Comparison of ENCODE assay signal across 10 cellular contexts in the genomic region with DNA sequence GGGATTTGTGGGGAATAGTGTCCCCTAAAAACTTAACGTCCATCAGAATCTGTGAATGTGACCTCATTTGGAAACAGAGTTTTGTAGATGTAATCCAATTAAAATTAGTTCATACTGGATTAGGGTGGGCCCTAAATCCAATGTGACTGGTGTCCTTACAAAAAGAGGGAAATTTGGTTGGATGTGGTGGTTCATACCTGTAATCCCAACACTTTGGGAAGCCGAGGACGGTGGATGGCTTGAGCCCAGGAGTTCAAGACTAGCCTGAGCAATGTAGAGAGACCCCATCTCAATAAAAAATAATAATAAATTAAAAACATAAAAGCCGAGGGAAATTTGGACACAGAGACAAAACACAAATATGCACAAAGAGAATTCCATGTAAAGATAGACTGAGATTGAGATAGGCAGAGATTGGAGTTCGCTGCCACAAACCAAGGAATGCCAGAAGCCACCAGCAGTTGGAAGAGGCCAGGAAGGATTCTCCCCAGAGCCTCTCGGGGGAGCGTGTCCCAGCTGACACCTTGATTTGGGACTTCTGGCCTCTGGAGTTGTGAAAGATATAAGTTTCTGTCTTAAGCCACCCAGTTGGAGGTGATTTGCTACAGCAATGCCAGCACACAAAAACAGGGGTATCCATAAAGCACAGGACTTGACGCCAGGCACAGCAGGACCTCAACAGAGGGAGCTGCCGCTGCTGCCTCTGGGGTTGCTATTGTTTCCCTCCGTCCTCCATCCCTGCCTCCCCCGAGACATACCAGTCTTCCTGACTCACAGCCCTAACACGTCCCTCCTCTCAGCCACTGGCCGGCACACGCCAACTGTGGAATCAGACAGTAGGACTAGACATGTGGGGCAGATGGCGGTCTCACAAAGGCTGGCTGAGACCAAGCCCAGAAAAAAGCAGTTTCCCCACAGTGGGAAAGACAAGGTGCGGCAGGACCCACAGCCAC.
A peak's percentile ranks its signal among the peaks of the same experiment; 100 is the strongest.
DNase-seq lines count a peak whose midpoint lies in the region; ATAC-seq, FAIRE-seq and TF ChIP-seq lines count a peak whose summit lies in the region.
"Had no signal": no experiment of that assay in that cellular context is flagged by ENCODE, and none has a peak within 500 bp of the region (broad histone marks: within the 10 kb centered on the region; RNA-seq: fewer than 3 reads in every experiment).

No MANE protein-coding gene starts in this region.

- peak overlapping the region; percentile 93 for H2BK120ac ChIP-seq in H1 (replicated peaks; ENCODE audit: low read depth, low read length)

- H4K8ac ChIP-seq in H1 (ENCODE audit: extremely low read depth, insufficient read depth, low read length): peak overlapping the region; percentile 84; the same call in 1 of the 2 replicates

- H2BK5ac ChIP-seq in H1 (ENCODE audit: low read depth, low read length): peak overlapping the region; percentile 69; the same call in 1 of the 2 replicates

- H3K36me3 ChIP-seq in H1 (ENCODE audit: control insufficient read depth in 2 of 4, insufficient read depth in 4 of 4, low read length in 3 of 4) (no peaks in the 10 kb centered on the region), lower lobe of right lung (no peaks in the 10 kb centered on the region)

- peak overlapping the region; percentile 95 for H2BK12ac ChIP-seq in H1 (ENCODE audit: low read depth, low read length)

- CTCF ChIA-PET in H1 (lab: Charles Lee; ENCODE audit: partially characterized antibody): interaction anchor here (0.6 to 7.9 kb wide), 13 partner anchors 12 to 164 kb away, joined by 3 to 90 read pairs (median 4); a partner anchor contains a TSS

- peak; percentile 95 for DNase-seq in LHCN-M2 (ENCODE audit: low read depth)
- no peak for DNase-seq in H1 (ENCODE audit: low read depth in 1 of 2, low spot score in 2 of 2)
- DNase-seq in lower lobe of right lung: no peak
- no peak for DNase-seq in type B pancreatic cell (ENCODE audit: extremely low spot score, unreplicated experiment)
- DNase-seq in 8988T: no peak
- DNase-seq in CD14-positive monocyte (ENCODE audit: low spot score): no peak
- DNase-seq: naive B cell, NCI-H1436 treated with DMSO at 0.1 percent for 48 hours had no signal

- H3K36me3 Mint-ChIP-seq in type B pancreatic cell (no peaks in the 10 kb centered on the region), CD14-positive monocyte (no peaks in the 10 kb centered on the region)
- H3K36me3 Mint-ChIP-seq: naive B cell had no signal

- TF ChIP-seq EP300 in H1 (IDR thresholded peaks at IDR 0.05; ENCODE audit: borderline replicate concordance in 1 of 2, low read depth in 2 of 2, low read length in 2 of 2): no peak

- ATAC-seq in lower lobe of right lung: peak; percentile 24 to 27
- no peak for ATAC-seq in HG03095 (IDR thresholded peaks at IDR 0.05; ENCODE audit: unreplicated experiment)
- no peak for ATAC-seq in GM21529 (IDR thresholded peaks at IDR 0.05; ENCODE audit: unreplicated experiment)

- H2AK5ac ChIP-seq in H1 (ENCODE audit: low read depth, low read length): peak overlapping the region; percentile 24; the same call in 1 of the 2 replicates

- no peak overlapping the region for H3K14ac ChIP-seq in H1 (ENCODE audit: insufficient read length)

- peak overlapping the region; percentile 64 for H4K91ac ChIP-seq in H1 (replicated peaks; ENCODE audit: insufficient read length, low read length)

- H3K79me1 ChIP-seq in H1 (ENCODE audit: low read depth, low read length): no peaks in the 10 kb centered on the region

- H3K27me3 Mint-ChIP-seq in type B pancreatic cell: no peaks in the 10 kb centered on the region
- peaks cover 0 to 5% (median 2%) of the 10 kb centered on the region in 3 donors for H3K27me3 Mint-ChIP-seq in CD14-positive monocyte (ENCODE audit: low read depth in 3 of 3)

- FAIRE-seq in H1 (lab: Jason Lieb, UNC): no peak

- H2BK20ac ChIP-seq in H1 (ENCODE audit: low read length): peak overlapping the region; percentile 83

- no peaks in the 10 kb centered on the region for H3K27me3 ChIP-seq in H1 (replicated peaks in 1 of 4; ENCODE audit: control insufficient read depth in 3 of 4, extremely low read depth in 1 of 4, insufficient read depth in 3 of 4, low read length in 3 of 4)
- no peaks in the 10 kb centered on the region for H3K27me3 ChIP-seq in lower lobe of right lung (ENCODE audit: low read depth)

- H3K18ac ChIP-seq in H1 (ENCODE audit: extremely low read depth, low read length): peak overlapping the region; percentile 62

- no peak overlapping the region for H3K9ac ChIP-seq in H1 (replicated peaks in 1 of 4; ENCODE audit: extremely low read depth in 1 of 4, low read depth in 3 of 4, low read length in 3 of 4)

- TF ChIP-seq POLR2A in H1 (IDR thresholded peaks at IDR 0.05; ENCODE audit: control extremely low read depth in 1 of 2, low read depth in 2 of 2, low read length in 2 of 2): no peak

- peak overlapping the region in 1 of 2 experiments; percentile 19; a peak in 1 of 4 replicates for H3K4me2 ChIP-seq in H1 (ENCODE audit: insufficient read depth in 1 of 2, low read depth in 2 of 2, low read length in 2 of 2)

- H3K4me1 Mint-ChIP-seq in type B pancreatic cell (ENCODE audit: unreplicated experiment) (peaks cover 52% of the 10 kb centered on the region), CD14-positive monocyte (peaks cover 7% of the 10 kb centered on the region)
- H3K4me1 Mint-ChIP-seq: naive B cell had no signal

- H3K9me3 Mint-ChIP-seq in type B pancreatic cell (no peaks in the 10 kb centered on the region), CD14-positive monocyte (no peaks in the 10 kb centered on the region)
- H3K9me3 Mint-ChIP-seq: naive B cell had no signal

- H3K23me2 ChIP-seq in H1 (ENCODE audit: low read depth, low read length): 0 out of 2 replicates have a peak, but pooled peaks cover 2% of the 10 kb centered on the region

- no peaks in the 10 kb centered on the region for H4K20me1 ChIP-seq in H1 (replicated peaks in 1 of 2; ENCODE audit: control insufficient read depth in 1 of 2, insufficient read depth in 2 of 2, low read length in 2 of 2)

- TF ChIP-seq CTCF in H1 (IDR thresholded peaks at IDR 0.05; ENCODE audit: control extremely low read depth in 1 of 3, insufficient read depth in 1 of 3, low read depth in 1 of 3, low read length in 3 of 3) (no peak), lower lobe of right lung (IDR thresholded peaks at IDR 0.05) (no peak), type B pancreatic cell (conservative IDR thresholded peaks at IDR 0.05) (no peak), CD14-positive monocyte (IDR thresholded peaks at IDR 0.05) (no peak)

- no peak for TF ChIP-seq RAD21 in H1 (IDR thresholded peaks at IDR 0.05 in 1 of 2, conservative IDR thresholded peaks at IDR 0.05 in 1 of 2; ENCODE audit: low read depth in 2 of 2, low read length in 2 of 2)

- H3K4me3 Mint-ChIP-seq in type B pancreatic cell: no peak overlapping the region
- no peak overlapping the region for H3K4me3 Mint-ChIP-seq in CD14-positive monocyte
- H3K4me3 Mint-ChIP-seq: naive B cell had no signal

- H3K4me1 ChIP-seq in H1 (replicated peaks in 1 of 4; ENCODE audit: control insufficient read depth in 3 of 4, insufficient read depth in 4 of 4, low read length in 3 of 4): peaks cover 0 to 13% (median 4%) of the 10 kb centered on the region in 4 experiments; a peak in 6 of 7 replicates
- peaks cover 53% of the 10 kb centered on the region for H3K4me1 ChIP-seq in lower lobe of right lung

- H3K27ac ChIP-seq in H1 (ENCODE audit: low read depth, low read length) (no peak overlapping the region), lower lobe of right lung (peak overlapping the region; percentile 82)

- H3K27ac Mint-ChIP-seq in type B pancreatic cell (peak overlapping the region; percentile 90), CD14-positive monocyte (no peak overlapping the region)

- no peaks in the 10 kb centered on the region for H3K79me2 ChIP-seq in H1 (ENCODE audit: control insufficient read depth in 1 of 2, insufficient read depth in 2 of 2, low read length in 2 of 2)

- H4K5ac ChIP-seq in H1 (ENCODE audit: insufficient read length, low read depth, low read length): peak overlapping the region; percentile 21

- WGBS in H1 (ENCODE audit: extremely low coverage in 1 of 2, insufficient coverage in 1 of 2, insufficient read length in 1 of 2, insufficient replicate concordance in 2 of 2, low coverage in 1 of 2, low lambda C conversion rate in 2 of 2, missing lambda C conversion rate in 1 of 2), 2 experiments: 76% methylated on average over 16 of the region's 16 CpGs; no CpG with 5 or more reads in 1 of the 2 experiments

- no peaks in the 10 kb centered on the region for H3K9me3 ChIP-seq in H1 (ENCODE audit: insufficient read depth in 2 of 2, low read depth in 1 of 2, low read length in 1 of 2)
- H3K9me3 ChIP-seq in lower lobe of right lung: no peaks in the 10 kb centered on the region

- intact Hi-C loops in lower lobe of right lung (cut with DNase I) (no loop called here), CD14-positive monocyte (cut with micrococcal nuclease) (no loop called here)

- H3K4me3 ChIP-seq in H1 (ENCODE audit: extremely low read depth in 1 of 4, insufficient read depth in 2 of 4, low read depth in 3 of 4, low read length in 4 of 4) (no peak overlapping the region), lower lobe of right lung (no peak overlapping the region)

- peak overlapping the region; percentile 48 for H3K56ac ChIP-seq in H1 (replicated peaks; ENCODE audit: insufficient read length, low read depth, low read length)

- no peak overlapping the region for H3K23ac ChIP-seq in H1 (ENCODE audit: insufficient read length)

- peak overlapping the region; percentile 90 for H2BK15ac ChIP-seq in H1 (ENCODE audit: low read length)

- POLR2A ChIA-PET in H1 (lab: Charles Lee; ENCODE audit: partially characterized antibody): interaction anchor here (1.0 to 2.2 kb wide), 6 partner anchors 10 to 110 kb away, joined by 3 to 7 read pairs (median 5); no protein-coding TSS in a partner anchor

- H3K4ac ChIP-seq in H1 (replicated peaks; ENCODE audit: insufficient read length, low read depth, low read length): peak overlapping the region; percentile 96

- H2AFZ ChIP-seq in H1 (ENCODE audit: low read length): peak overlapping the region; percentile 73

TF ChIP-seq in H1, 55 proteins besides CTCF, POLR2A, EP300 and RAD21:
- TF ChIP-seq CBX5 (IDR thresholded peaks at IDR 0.05; ENCODE audit: low read depth, low read length) (no peak), PHF8 (conservative IDR thresholded peaks at IDR 0.05; ENCODE audit: low read depth, low read length) (no peak), RBBP5 (IDR thresholded peaks at IDR 0.05; ENCODE audit: borderline replicate concordance, low read depth, low read length) (0 out of 2 replicates have a peak, but pooled peaks have one; percentile 17), SIRT6 (IDR thresholded peaks at IDR 0.05; ENCODE audit: low read length) (no peak)
- TF ChIP-seq, protein P1, sequence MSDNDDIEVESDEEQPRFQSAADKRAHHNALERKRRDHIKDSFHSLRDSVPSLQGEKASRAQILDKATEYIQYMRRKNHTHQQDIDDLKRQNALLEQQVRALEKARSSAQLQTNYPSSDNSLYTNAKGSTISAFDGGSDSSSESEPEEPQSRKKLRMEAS (IDR thresholded peaks at IDR 0.05): 0 out of 2 replicates have a peak, but pooled peaks have one; percentile 10

Comparison
In these comparisons a context has a peak if more than half of its experiments do, and no peak if none do; other contexts are left out.
1. ATAC-seq: peak in lower lobe of right lung (2 of 2); none in HG03095 (single experiment) and GM21529 (single experiment).